8 cellular contexts compared by ENCODE assay signal in the genomic region with DNA sequence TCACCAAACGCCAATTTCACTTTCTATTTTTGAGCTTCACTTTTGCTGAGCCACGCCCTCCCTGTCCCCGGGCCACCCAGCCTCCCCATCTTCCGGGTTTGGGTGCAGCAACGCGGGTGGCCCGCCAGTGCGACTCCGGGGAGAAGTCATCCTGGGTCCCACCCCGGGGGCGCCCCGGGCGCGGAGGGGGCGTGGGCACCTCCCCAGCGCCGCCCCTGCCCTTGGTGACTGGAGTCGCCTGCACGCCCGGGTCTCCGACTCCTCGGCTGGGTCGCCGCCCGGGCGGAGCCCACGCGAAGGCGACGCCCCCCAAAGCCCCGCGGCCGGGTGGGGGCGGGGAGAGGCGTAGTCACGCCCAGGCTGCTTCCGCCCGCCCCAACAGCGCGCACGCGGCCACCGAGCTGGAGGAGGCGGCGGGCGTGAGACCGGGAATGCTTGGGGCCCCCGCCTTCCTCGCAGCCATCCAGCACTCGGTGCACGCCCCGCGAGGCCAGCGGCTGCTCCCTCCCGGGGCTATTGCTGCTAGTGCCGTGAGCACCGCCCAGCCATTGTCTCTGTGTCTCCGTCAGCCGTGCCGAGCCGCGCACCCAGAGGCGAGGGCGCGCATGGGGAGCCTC.
DNase-seq lines count a peak whose midpoint lies in the region; ATAC-seq and TF ChIP-seq lines count a peak whose summit lies in the region.

No MANE protein-coding gene starts in this region.

- peak; percentile 79 for ATAC-seq in HG03280 (IDR thresholded peaks at IDR 0.05; ENCODE audit: unreplicated experiment)
- no peak for ATAC-seq in GM18873 (IDR thresholded peaks at IDR 0.05; ENCODE audit: low FRiP score, unreplicated experiment)

- DNase-seq in G401 (ENCODE audit: low spot score) (peak; percentile 15), foreskin fibroblast (peak; percentile 68 to 86), NCI-H1092 treated with DMSO at 0.1 percent for 48 hours (lab: John Stamatoyannopoulos, UW) (no peak), NCI-H1105 (lab: John Stamatoyannopoulos, UW) (no peak)
- DNase-seq in activated CD4-positive, CD25-positive, alpha-beta regulatory T cell treated with anti-CD3 and anti-CD28 coated beads, Interleukin-2, amount 50 U/mL, for 16 hours (ENCODE audit: low read depth, low spot score) = peak; percentile 71
- peak; percentile 83 to 84 for DNase-seq in stimulated activated CD4-positive, alpha-beta T cell treated with anti-CD3 and anti-CD28 coated beads, Interleukin-2, amount 100 ng/mL, for 24 hours

- in situ Hi-C loops in G401 (cut with HindIII; ENCODE audit: low sequenced_read_pairs) = no loop called here

- TF ChIP-seq CTCF in foreskin fibroblast (IDR thresholded peaks at IDR 0.05; ENCODE audit: low read depth, low read length) = no peak

- H3K4me3 ChIP-seq in foreskin fibroblast (ENCODE audit: low read depth in 1 of 2, low read length in 2 of 2) = peak overlapping the region; percentile 62

Comparison
In these comparisons a context has a peak if more than half of its experiments do, and no peak if none do; other contexts are left out.
1. DNase-seq: peak in G401 (single experiment), activated CD4-positive, CD25-positive, alpha-beta regulatory T cell treated with anti-CD3 and anti-CD28 coated beads, Interleukin-2, amount 50 U/mL, for 16 hours (single experiment), foreskin fibroblast (2 of 2) and stimulated activated CD4-positive, alpha-beta T cell treated with anti-CD3 and anti-CD28 coated beads, Interleukin-2, amount 100 ng/mL, for 24 hours (2 of 2); none in NCI-H1092 treated with DMSO at 0.1 percent for 48 hours (single experiment) and NCI-H1105 (single experiment).